11 cellular contexts compared by ENCODE assay signal in genomic region chr10:94358480-94358879, GRCh38. TPM values are rescaled to one million over a fixed set of nuclear protein-coding genes. Genes with fewer than 3 reads are reported as not detected.
DNase-seq lines count a peak whose midpoint lies in the region; ATAC-seq and TF ChIP-seq lines count a peak whose summit lies in the region.
"Had no signal": no experiment of that assay in that cellular context is flagged by ENCODE, and none has a peak within 500 bp of the region (broad histone marks: within the 10 kb centered on the region; RNA-seq: fewer than 3 reads in every experiment).

No MANE protein-coding gene starts in this region.

- H3K36me3 Mint-ChIP-seq in Caco-2 (ENCODE audit: insufficient read depth, unreplicated experiment) = peaks cover 41% of the 10 kb centered on the region
- peaks cover 39% of the 10 kb centered on the region for H3K36me3 Mint-ChIP-seq in T-helper 2 cell treated with Interferon-gamma antibody and Interleukin-4, amounts not matched to agents 5 μg/mL and 100 μg/mL, for 36 hours (ENCODE audit: low read depth)

- H3K27me3 Mint-ChIP-seq in Caco-2 (ENCODE audit: insufficient read depth, unreplicated experiment) = no peaks in the 10 kb centered on the region
- H3K27me3 Mint-ChIP-seq in T-helper 2 cell treated with Interferon-gamma antibody and Interleukin-4, amounts not matched to agents 5 μg/mL and 100 μg/mL, for 36 hours (ENCODE audit: low read depth) = no peaks in the 10 kb centered on the region
- H3K27me3 Mint-ChIP-seq: T-cell had no signal

- CTCF ChIA-PET in Caco-2 (lab: Charles Lee) = interaction anchor here (1.0 kb wide), 1 partner anchor 86 kb away, joined by 11 read pairs; no protein-coding TSS in a partner anchor

- in situ Hi-C loops in astrocyte of the cerebellum (cut with HindIII; ENCODE audit: low sequenced_read_pairs) = no loop called here

- peaks cover 1% of the 10 kb centered on the region; the same call in 1 of the 2 replicates for H3K36me3 ChIP-seq in Caco-2 (ENCODE audit: control insufficient read depth, insufficient read depth, low read length)

- peak overlapping the region; percentile 7 for H3K27ac Mint-ChIP-seq in Caco-2 (ENCODE audit: unreplicated experiment)
- H3K27ac Mint-ChIP-seq in T-helper 2 cell treated with Interferon-gamma antibody and Interleukin-4, amounts not matched to agents 5 μg/mL and 100 μg/mL, for 36 hours = no peak overlapping the region
- H3K27ac Mint-ChIP-seq: T-cell had no signal

- H3K9me3 ChIP-seq in Caco-2 = no peaks in the 10 kb centered on the region

- DNase-seq in Caco-2 (peak in 1 of 2 experiments; percentile 10), HT1080 (ENCODE audit: low read depth) (peak; percentile 96), astrocyte of the cerebellum (ENCODE audit: low read depth) (peak; percentile 94), kidney glomerular epithelial cell (lab: John Stamatoyannopoulos, UW) (peak; percentile 92), hippocampal formation (lab: John Stamatoyannopoulos, UW) (no peak)
- DNase-seq in T-helper 2 cell treated with Interferon-gamma antibody and Interleukin-4, amounts not matched to agents 5 μg/mL and 100 μg/mL, for 36 hours (ENCODE audit: low spot score) = no peak
- no peak for DNase-seq in activated CD4-positive, alpha-beta T cell treated with anti-CD3 and anti-CD28 coated beads, Interleukin-2, amount 50 U/mL, for 48 hours
- DNase-seq: NCI-H2171 treated with DMSO at 0.1 percent for 48 hours, T-cell had no signal

- H3K4me3 Mint-ChIP-seq in Caco-2 (ENCODE audit: unreplicated experiment) = peak overlapping the region; percentile 10
- H3K4me3 Mint-ChIP-seq in T-helper 2 cell treated with Interferon-gamma antibody and Interleukin-4, amounts not matched to agents 5 μg/mL and 100 μg/mL, for 36 hours = no peak overlapping the region
- H3K4me3 Mint-ChIP-seq: T-cell had no signal

- peaks cover 17% of the 10 kb centered on the region for H3K4me1 ChIP-seq in Caco-2

- no TSS peak for BruUV-seq in Caco-2 (replicated peaks; lab: Mats Ljungman, UMichigan)

- no peaks in the 10 kb centered on the region for H3K9me3 Mint-ChIP-seq in Caco-2 (ENCODE audit: unreplicated experiment)
- no peaks in the 10 kb centered on the region for H3K9me3 Mint-ChIP-seq in T-helper 2 cell treated with Interferon-gamma antibody and Interleukin-4, amounts not matched to agents 5 μg/mL and 100 μg/mL, for 36 hours
- H3K9me3 Mint-ChIP-seq: T-cell had no signal

- ATAC-seq in HG03045 (IDR thresholded peaks at IDR 0.05; ENCODE audit: unreplicated experiment) = no peak
- ATAC-seq: T-cell had no signal

- POLR2A ChIA-PET in Caco-2 (lab: Charles Lee) = interaction anchor here (1.0 kb wide), 1 partner anchor 44 kb away, joined by 5 read pairs; the partner anchor contains the start of gene TBC1D12

- H3K4me3 ChIP-seq in Caco-2 (ENCODE audit: low read depth, low read length) (no peak overlapping the region), astrocyte of the cerebellum (ENCODE audit: low read depth, low read length) (peak overlapping the region; percentile 24)
- H3K4me3 ChIP-seq: hepatocyte had no signal

- H3K27me3 ChIP-seq in Caco-2 (replicated peaks; ENCODE audit: control insufficient read depth, insufficient read depth, low read length) = no peaks in the 10 kb centered on the region
- H3K27me3 ChIP-seq: hepatocyte had no signal

- TF ChIP-seq CTCF in Caco-2 (IDR thresholded peaks at IDR 0.05; ENCODE audit: insufficient read depth in 1 of 2, low read depth in 1 of 2, low read length in 1 of 2, severe bottlenecking in 1 of 2, unreplicated experiment in 1 of 2) (no peak), astrocyte of the cerebellum (IDR thresholded peaks at IDR 0.05; ENCODE audit: low read depth, low read length, missing control alignments) (no peak)

- intact Hi-C loops in Caco-2 (cut with micrococcal nuclease; ENCODE audit: unreplicated experiment) = no loop called here

- H3K4me1 Mint-ChIP-seq in Caco-2 (ENCODE audit: low read depth, unreplicated experiment) = peaks cover 10% of the 10 kb centered on the region
- peaks cover 18% of the 10 kb centered on the region for H3K4me1 Mint-ChIP-seq in T-helper 2 cell treated with Interferon-gamma antibody and Interleukin-4, amounts not matched to agents 5 μg/mL and 100 μg/mL, for 36 hours (ENCODE audit: low read depth)

RNA-seq across cellular contexts. Expression of gene NOC3L, which starts 4.3 kb away (rescaled TPM):
- total RNA-seq in Caco-2 (2022) = 39.9 and 42.3 TPM in 2 replicates
- total RNA-seq in HT1080 (2014; rRNA removed; shearing (Covaris generic)) = 46.9 and 49.1 TPM in 2 replicates
- polyA plus RNA-seq in HT1080 (2015; cell fraction: cytosol; rRNA removed) = 33.9 and 42.0 TPM in 2 replicates
- 89.0 and 105 TPM in 2 replicates for polyA plus RNA-seq in HT1080 (2015; cell fraction: nucleus; rRNA removed)

RNA-seq across cellular contexts. Expression of gene TBC1D12, which starts 43.9 kb away (rescaled TPM):
- 32.1 and 33.8 TPM in 2 replicates for total RNA-seq in Caco-2 (2022)
- total RNA-seq in HT1080 (2014; rRNA removed; shearing (Covaris generic)) = 4.6 and 4.8 TPM in 2 replicates
- polyA plus RNA-seq in HT1080 (2015; cell fraction: cytosol; rRNA removed) = 4.4 and 5.0 TPM in 2 replicates
- polyA plus RNA-seq in HT1080 (2015; cell fraction: nucleus; rRNA removed) = 6.7 and 8.6 TPM in 2 replicates

Comparison
In these comparisons a context has a peak if more than half of its experiments do, and no peak if none do; other contexts are left out.
1. DNase-seq: peak in HT1080 (single experiment), astrocyte of the cerebellum (single experiment) and kidney glomerular epithelial cell (single experiment); none in hippocampal formation (0 of 2), T-helper 2 cell treated with Interferon-gamma antibody and Interleukin-4, amounts not matched to agents 5 μg/mL and 100 μg/mL, for 36 hours (single experiment) and activated CD4-positive, alpha-beta T cell treated with anti-CD3 and anti-CD28 coated beads, Interleukin-2, amount 50 U/mL, for 48 hours (0 of 2).